ENCODE assay signal across 8 cellular contexts in the genomic region with DNA sequence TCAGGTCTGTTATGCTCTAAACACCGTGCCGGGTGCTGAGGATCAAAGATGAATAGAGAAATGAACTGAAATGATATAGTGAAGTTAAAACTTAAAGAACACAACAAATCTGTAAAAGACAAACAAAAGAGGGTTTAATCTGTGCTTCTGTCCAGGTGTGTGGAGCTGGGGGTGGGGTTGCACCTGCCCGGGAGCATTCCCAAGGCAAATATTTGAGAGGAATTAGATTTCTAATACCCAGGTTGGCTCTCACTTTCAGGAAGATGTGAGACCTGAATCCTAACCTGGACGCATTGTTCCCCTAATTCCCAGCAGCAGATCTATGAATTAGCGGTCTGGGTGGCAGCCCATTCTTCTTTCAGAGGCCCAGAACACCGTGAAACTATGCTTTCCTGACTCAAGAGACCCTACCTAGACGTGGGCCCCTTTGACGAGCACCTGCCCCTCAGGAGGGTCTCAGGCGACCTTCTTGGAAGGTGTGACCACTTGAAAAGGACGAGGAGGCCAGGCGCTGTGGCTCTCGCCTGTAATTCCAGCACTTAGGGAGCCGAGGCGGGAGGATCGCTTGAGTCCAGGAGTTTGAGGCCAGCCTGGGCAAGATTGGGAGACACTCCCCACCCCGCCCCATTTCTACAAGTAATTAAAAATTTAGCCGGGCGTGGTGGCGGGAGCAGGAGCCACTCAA. TPM values are rescaled to one million over a fixed set of nuclear protein-coding genes. Genes with fewer than 3 reads are reported as not detected.
A peak's percentile ranks its signal among the peaks of the same experiment; 100 is the strongest.
DNase-seq lines count a peak whose midpoint lies in the region; ATAC-seq and TF ChIP-seq lines count a peak whose summit lies in the region.

No MANE protein-coding gene starts in this region.

- H3K9me3 ChIP-seq in PC-3 (ENCODE audit: low read length) = no peaks in the 10 kb centered on the region
- H3K9me3 ChIP-seq in esophagus muscularis mucosa = no peaks in the 10 kb centered on the region

- peak overlapping the region; percentile 95 for H3K4me2 ChIP-seq in PC-3 (ENCODE audit: low read length)

- WGBS in esophagus muscularis mucosa = 38% methylated on average over 18 of the region's 19 CpGs

- H3K4me1 ChIP-seq in PC-3 (ENCODE audit: insufficient read depth, low read length) = peaks cover 6% of the 10 kb centered on the region
- peaks cover 14 to 25% (median 20%) of the 10 kb centered on the region in 4 donors for H3K4me1 ChIP-seq in esophagus muscularis mucosa
- H3K4me1 ChIP-seq in rectal smooth muscle tissue (ENCODE audit: control insufficient read depth, insufficient read depth, low read length) = peaks cover 8% of the 10 kb centered on the region

- DNase-seq in GM06990 (ENCODE audit: extremely low read depth, insufficient read length) (no peak), PC-3 (no peak), esophagus muscularis mucosa (ENCODE audit: extremely low spot score) (no peak), GM13977 (ENCODE audit: low spot score) (no peak), HEK293T (ENCODE audit: extremely low spot score) (no peak)

- H3K79me2 ChIP-seq in PC-3 (ENCODE audit: low read length) = no peaks in the 10 kb centered on the region

- H3K9ac ChIP-seq in PC-3 (ENCODE audit: low read length) (peak overlapping the region; percentile 72), rectal smooth muscle tissue (ENCODE audit: low read length) (peak overlapping the region; percentile 76)

- H3K27me3 ChIP-seq in GM06990 (replicated peaks; ENCODE audit: control insufficient read depth, insufficient read depth, low read length) = no peaks in the 10 kb centered on the region
- no peaks in the 10 kb centered on the region for H3K27me3 ChIP-seq in PC-3 (ENCODE audit: low read length)
- no peaks in the 10 kb centered on the region for H3K27me3 ChIP-seq in esophagus muscularis mucosa
- H3K27me3 ChIP-seq in rectal smooth muscle tissue (ENCODE audit: control insufficient read depth, insufficient read depth, low read length) = no peaks in the 10 kb centered on the region

- TF ChIP-seq EP300 in esophagus muscularis mucosa (IDR thresholded peaks at IDR 0.05) = no peak

- H3K4me3 ChIP-seq in GM06990 (replicated peaks; ENCODE audit: low read depth, low read length) = peak overlapping the region; percentile 87
- H3K4me3 ChIP-seq in PC-3 (ENCODE audit: low read length) = peak overlapping the region; percentile 78
- peak overlapping the region; percentile 68 to 86 (median 71) for H3K4me3 ChIP-seq in esophagus muscularis mucosa
- H3K4me3 ChIP-seq in rectal smooth muscle tissue (ENCODE audit: low read length) = peak overlapping the region; percentile 86

- ATAC-seq in PC-3 (no peak), HG02798 (IDR thresholded peaks at IDR 0.05; ENCODE audit: poor library complexity, unreplicated experiment) (no peak), HG02973 (IDR thresholded peaks at IDR 0.05; ENCODE audit: unreplicated experiment) (no peak)

- H3K27ac ChIP-seq in PC-3 (ENCODE audit: low read length) (no peak overlapping the region), esophagus muscularis mucosa (replicated peaks in 1 of 4) (peak overlapping the region; percentile 85 to 95 (median 91)), rectal smooth muscle tissue (ENCODE audit: low read depth, low read length) (peak overlapping the region; percentile 95)

- H4K20me1 ChIP-seq in PC-3 (ENCODE audit: low read length) = no peaks in the 10 kb centered on the region

- intact Hi-C loops in PC-3 (cut with micrococcal nuclease) = no loop called here
- intact Hi-C loops in esophagus muscularis mucosa (cut with DNase I) = loop anchor here (5.0 to 10.0 kb wide), 2 partner anchors 40 to 83 kb away; partner anchors contain the start of genes CTC1 and PFAS

- H3K36me3 ChIP-seq in GM06990 (ENCODE audit: control insufficient read depth, insufficient read depth, low read length) (no peaks in the 10 kb centered on the region; the same call in 1 of the 2 replicates), PC-3 (ENCODE audit: low read depth, low read length) (no peaks in the 10 kb centered on the region), esophagus muscularis mucosa (peaks cover 0 to 5% (median 0%) of the 10 kb centered on the region in 4 donors), rectal smooth muscle tissue (ENCODE audit: control insufficient read depth, insufficient read depth, low read length) (no peaks in the 10 kb centered on the region)

- CTCF ChIA-PET in PC-3 (lab: Charles Lee) (interaction anchor here (0.5 to 0.9 kb wide), 2 partner anchors 13 to 40 kb away, joined by 3 to 4 read pairs; partner anchors contain the start of gene CTC1), HEK293T (lab: Yijun Ruan, JAX) (interaction anchor here (1.3 kb wide), 1 partner anchor 13 kb away, joined by 4 read pairs; no protein-coding TSS in a partner anchor)

- TF ChIP-seq CTCF in GM06990 (IDR thresholded peaks at IDR 0.05; ENCODE audit: insufficient read depth, low read length, poor library complexity, severe bottlenecking) (no peak), PC-3 (conservative IDR thresholded peaks at IDR 0.05; ENCODE audit: low read depth, low read length) (no peak), esophagus muscularis mucosa (IDR thresholded peaks at IDR 0.05) (no peak), GM13977 (IDR thresholded peaks at IDR 0.05; ENCODE audit: extremely low read depth, insufficient read depth, missing control alignments) (no peak)

- no peaks in the 10 kb centered on the region for H3K9me2 ChIP-seq in PC-3 (replicated peaks; ENCODE audit: low read length)

- H3F3A ChIP-seq in PC-3 (ENCODE audit: low read length, unreplicated experiment) = no peaks in the 10 kb centered on the region

- peak overlapping the region; percentile 97 for H2AFZ ChIP-seq in PC-3 (ENCODE audit: low read length)

- in situ Hi-C loops in GM13977 (cut with MboI; ENCODE audit: low pct_unique_long_range_greater_than_20kb, low sequenced_read_pairs, unreplicated experiment) = no loop called here

- POLR2A ChIA-PET in PC-3 (lab: Charles Lee; ENCODE audit: unreplicated experiment) (no interaction called here), HEK293T (lab: Yijun Ruan, JAX) (interaction anchor here (1.3 to 1.9 kb wide), 5 partner anchors 16 to 96 kb away, joined by 4 to 11 read pairs (median 7); partner anchors contain the start of gene CTC1)

- BruUV-seq in PC-3 (replicated peaks; lab: Mats Ljungman, UMichigan) = no TSS peak

- no peak for TF ChIP-seq POLR2A in esophagus muscularis mucosa (IDR thresholded peaks at IDR 0.05; ENCODE audit: low read depth)

TF ChIP-seq in HEK293T, 16 proteins besides CTCF, POLR2A, EP300 and RAD21:
- TF ChIP-seq FOXK2 (IDR thresholded peaks at IDR 0.05) = no peak
- TF ChIP-seq SP1 (IDR thresholded peaks at IDR 0.05) = no peak
- no peak for TF ChIP-seq SUZ12 (IDR thresholded peaks at IDR 0.05)
- no peak for TF ChIP-seq ELF4 (IDR thresholded peaks at IDR 0.05)
- TF ChIP-seq CTBP1 (IDR thresholded peaks at IDR 0.05; ENCODE audit: borderline replicate concordance) = no peak
- no peak for TF ChIP-seq LEF1 (IDR thresholded peaks at IDR 0.05; ENCODE audit: borderline replicate concordance)
- TF ChIP-seq L3MBTL2 (conservative IDR thresholded peaks at IDR 0.05) = no peak; the same call in 1 of the 2 replicates
- no peak for TF ChIP-seq NFRKB (IDR thresholded peaks at IDR 0.05)
- no peak for TF ChIP-seq TARDBP (IDR thresholded peaks at IDR 0.05)
- TF ChIP-seq HDGF (IDR thresholded peaks at IDR 0.05; ENCODE audit: borderline replicate concordance) = no peak
- no peak for TF ChIP-seq PKNOX1 (IDR thresholded peaks at IDR 0.05)
TF ChIP-seq in HEK293T: peak in this region for 0.

RNA-seq across cellular contexts. Expression of gene RANGRF, which starts 0.7 kb away (rescaled TPM):
- total RNA-seq in PC-3 (2014; rRNA removed) (18.0 and 22.8 TPM in 2 replicates), esophagus muscularis mucosa (10 to 100 TPM; 26.5 to 43.6 (median 34.4) TPM)

RNA-seq across cellular contexts. Expression of gene SLC25A35, which starts 7.4 kb away (rescaled TPM):
- total RNA-seq in PC-3 (2014; rRNA removed) (1.6 and 2.3 TPM in 2 replicates), esophagus muscularis mucosa (1 to 10 TPM in 3 of 4 donors, under 1 TPM in 1; 0.99 to 2.5 (median 1.3) TPM)

RNA-seq across cellular contexts. Expression of gene ARHGEF15, which starts 22.2 kb away (rescaled TPM):
- total RNA-seq in PC-3 (2014; rRNA removed) (not detected in 2 replicates), esophagus muscularis mucosa (10 to 100 TPM in 2 of 4 donors, 1 to 10 TPM in 2; 3.3 to 19.8 (median 12.6) TPM)

RNA-seq across cellular contexts. Expression of gene PFAS, which starts 38.7 kb away (rescaled TPM):
- total RNA-seq in PC-3 (2014; rRNA removed) (29.0 and 59.6 TPM in 2 replicates), esophagus muscularis mucosa (10 to 100 TPM in 2 of 4 donors, 1 to 10 TPM in 2; 8.8 to 15.2 (median 11.2) TPM)

RNA-seq across cellular contexts. Expression of gene CTC1, which starts 39.9 kb away (rescaled TPM):
- total RNA-seq in PC-3 (2014; rRNA removed) (7.8 and 8.4 TPM in 2 replicates), esophagus muscularis mucosa (10 to 100 TPM; 15.4 to 24.1 (median 17.2) TPM)
